8 cellular contexts compared by ENCODE assay signal in the genomic region with DNA sequence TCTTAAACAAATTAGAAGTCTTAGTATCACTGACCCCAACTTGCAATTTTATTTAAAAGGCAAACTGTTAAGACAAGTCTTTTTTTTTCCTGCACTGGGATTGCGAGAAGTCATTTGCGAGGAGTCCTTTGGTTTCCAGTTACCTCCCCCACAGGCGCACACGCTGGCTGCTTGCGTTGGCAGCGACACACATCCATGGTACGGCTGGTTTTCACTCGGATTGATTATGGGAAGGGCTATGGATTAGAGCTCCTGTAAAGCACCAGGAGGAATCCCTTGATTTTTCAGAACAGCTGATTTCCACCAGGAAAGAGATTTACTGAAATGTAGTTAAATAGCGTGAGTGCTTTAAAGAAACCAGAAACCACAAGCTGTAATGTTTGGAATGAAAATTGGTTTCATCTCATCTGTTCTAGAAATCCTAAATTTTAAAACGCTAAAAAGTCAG. TPM values are rescaled to one million over a fixed set of nuclear protein-coding genes. Genes with fewer than 3 reads are reported as not detected.
DNase-seq lines count a peak whose midpoint lies in the region; ATAC-seq and TF ChIP-seq lines count a peak whose summit lies in the region.

No MANE protein-coding gene starts in this region.

- peak overlapping the region in 1 of 2 donors; percentile 28 for H3K9ac ChIP-seq in duodenal mucosa (ENCODE audit: low read depth in 1 of 2, low read length in 2 of 2)

- peak in 1 of 2 donors; percentile 78 for ATAC-seq in upper lobe of left lung (ENCODE audit: low FRiP score in 2 of 2)

- TF ChIP-seq POLR2A in upper lobe of left lung (IDR thresholded peaks at IDR 0.05): no peak

- TF ChIP-seq CTCF in upper lobe of left lung (IDR thresholded peaks at IDR 0.05): no peak

- H3K4me3 ChIP-seq in duodenal mucosa (ENCODE audit: low read depth in 1 of 2, low read length in 2 of 2): peak overlapping the region; percentile 75 to 88
- peak overlapping the region in 3 of 4 donors; percentile 37 to 48 (median 47) for H3K4me3 ChIP-seq in upper lobe of left lung

- H3K27ac ChIP-seq in duodenal mucosa (ENCODE audit: low read depth, low read length): no peak overlapping the region
- H3K27ac ChIP-seq in upper lobe of left lung: peak overlapping the region in 3 of 4 donors; percentile 23 to 81 (median 70)

- H3K9me3 ChIP-seq in duodenal mucosa (ENCODE audit: control insufficient read depth in 1 of 2, low read length in 2 of 2) (no peaks in the 10 kb centered on the region), upper lobe of left lung (no peaks in the 10 kb centered on the region)

- peaks cover 0 to 3% of the 10 kb centered on the region in 2 donors for H3K4me1 ChIP-seq in duodenal mucosa (ENCODE audit: control insufficient read depth in 1 of 2, insufficient read depth in 2 of 2, low read length in 2 of 2)
- peaks cover 0 to 17% (median 9%) of the 10 kb centered on the region in 4 donors for H3K4me1 ChIP-seq in upper lobe of left lung

- H3K27me3 ChIP-seq in duodenal mucosa (ENCODE audit: control insufficient read depth in 1 of 2, insufficient read depth in 2 of 2, low read length in 2 of 2) (peaks cover 7 to 34% of the 10 kb centered on the region in 2 donors), upper lobe of left lung (no peaks in the 10 kb centered on the region)

- TF ChIP-seq EP300 in upper lobe of left lung (IDR thresholded peaks at IDR 0.05): no peak

- WGBS in upper lobe of left lung, 2 donors: 2 to 5% methylated on average over 10 of the region's 10 CpGs

- DNase-seq in DMS 273 (lab: John Stamatoyannopoulos, UW; ENCODE audit: unreplicated experiment) (peak; percentile 86), DMS 273 treated with DMSO at 0.1 percent for 48 hours (lab: John Stamatoyannopoulos, UW) (no peak), NOMO-1 treated with DMSO at 0.1 percent for 48 hours (lab: John Stamatoyannopoulos, UW; ENCODE audit: unreplicated experiment) (peak; percentile 55), medulla oblongata (ENCODE audit: extremely low spot score) (peak; percentile 88), upper lobe of left lung (peak; percentile 23 to 41), SKM-1 (lab: John Stamatoyannopoulos, UW; ENCODE audit: unreplicated experiment) (no peak), NCI-H1048 (lab: John Stamatoyannopoulos, UW) (no peak)

- H3K36me3 ChIP-seq in duodenal mucosa (ENCODE audit: control insufficient read depth in 1 of 2, insufficient read depth in 2 of 2, low read length in 2 of 2) (no peaks in the 10 kb centered on the region), upper lobe of left lung (no peaks in the 10 kb centered on the region)

RNA-seq across cellular contexts. Expression of gene SLC1A3, which starts 0.7 kb away (rescaled TPM):
- total RNA-seq in upper lobe of left lung: 100 to 1,000 TPM in 1 of 6 donors, 10 to 100 TPM in 5; 22.4 to 235 (median 42.0) TPM

Comparison
In these comparisons a context has a peak if more than half of its experiments do, and no peak if none do; other contexts are left out.
1. DNase-seq: peak in DMS 273 (single experiment), NOMO-1 treated with DMSO at 0.1 percent for 48 hours (single experiment), medulla oblongata (single experiment) and upper lobe of left lung (2 of 2); none in DMS 273 treated with DMSO at 0.1 percent for 48 hours (single experiment), SKM-1 (single experiment) and NCI-H1048 (single experiment).